Comparison of ENCODE assay signal across 22 cellular contexts in the genomic region with DNA sequence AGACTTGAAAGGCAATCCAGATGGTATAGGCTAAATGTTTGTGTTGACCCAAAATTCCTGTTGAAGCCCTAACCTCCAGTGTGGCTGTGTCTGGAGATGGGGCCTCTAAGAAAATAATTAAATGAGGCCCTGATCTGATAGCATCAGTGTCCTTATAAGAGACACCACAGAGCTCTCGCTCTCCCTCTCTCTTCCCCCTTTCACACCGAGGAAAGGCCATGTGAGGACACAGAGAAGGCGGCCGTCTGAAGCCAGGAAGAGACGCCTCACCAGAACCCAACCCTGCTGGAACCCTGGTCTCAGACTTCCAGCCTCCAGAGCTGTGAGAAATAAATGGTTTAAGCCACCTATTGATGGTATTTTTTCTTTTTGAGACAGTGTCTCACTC.
DNase-seq lines count a peak whose midpoint lies in the region; ATAC-seq, FAIRE-seq and TF ChIP-seq lines count a peak whose summit lies in the region.
"Had no signal": no experiment of that assay in that cellular context is flagged by ENCODE, and none has a peak within 500 bp of the region (broad histone marks: within the 10 kb centered on the region; RNA-seq: fewer than 3 reads in every experiment).

No MANE protein-coding gene starts in this region.

- intact Hi-C loops in natural killer cell (cut with micrococcal nuclease) (no loop called here), K562 (cut with micrococcal nuclease) (loop anchor here (10.0 kb wide), 1 partner anchor 461 kb away; no protein-coding TSS in a partner anchor), dorsolateral prefrontal cortex (cut with DNase I) (loop anchor here in 1 of 2 donors (5.0 kb wide), 1 partner anchor 81 kb away; no protein-coding TSS in a partner anchor)

- no peak for DNase-seq in natural killer cell treated with Interleukin-12 subunit alpha and Interleukin-12 subunit beta and Interleukin-15 and Interleukin-18, amount 100 ng/mL, for 72 hours (ENCODE audit: low spot score)
- no peak for DNase-seq in natural killer cell
- DNase-seq in OCI-M1 (lab: John Stamatoyannopoulos, UW) = peak; percentile 50
- DNase-seq in K562 (ENCODE audit: extremely low read depth in 1 of 4, low spot score in 3 of 4) = peak in 1 of 4 experiments; percentile 21
- DNase-seq in dorsolateral prefrontal cortex = no peak
- DNase-seq in AG08396 (ENCODE audit: low spot score) = no peak
- no peak for DNase-seq in NCI-H146 (lab: John Stamatoyannopoulos, UW)
- no peak for DNase-seq in RCC 7860 (ENCODE audit: low spot score)
- DNase-seq: activated B cell treated with CpG ODN at 0.5 μM for 24 hours; activated CD4-positive, alpha-beta T cell treated with anti-CD3 and anti-CD28 coated beads, Interleukin-2, amount 50 U/mL, for 4 hours; body of pancreas; CD4-positive, alpha-beta memory T cell; effector memory CD4-positive, alpha-beta T cell; H9; mesendoderm; NCI-H1436; NCI-H510A; retina; SK-N-SH had no signal

- H3K79me2 ChIP-seq in K562 (ENCODE audit: control insufficient read depth, insufficient read depth, low read length) = no peaks in the 10 kb centered on the region

- no peak overlapping the region for H3K4me2 ChIP-seq in K562 (ENCODE audit: insufficient read depth, low read length)
- H3K4me2 ChIP-seq: SK-N-SH had no signal

- H3K4me1 Mint-ChIP-seq in natural killer cell treated with Interleukin-12 subunit alpha and Interleukin-12 subunit beta and Interleukin-15 and Interleukin-18, amount 100 ng/mL, for 72 hours (ENCODE audit: low read depth in 2 of 2) = peaks cover 22 to 43% of the 10 kb centered on the region in 2 donors
- peaks cover 5 to 11% of the 10 kb centered on the region in 2 donors for H3K4me1 Mint-ChIP-seq in natural killer cell

- ATAC-seq in natural killer cell treated with Interleukin-12 subunit alpha and Interleukin-12 subunit beta and Interleukin-15 and Interleukin-18, amount 100 ng/mL, for 72 hours = no peak
- ATAC-seq in natural killer cell (no peak), K562 (peak; percentile 57)
- ATAC-seq: activated naive CD4-positive, alpha-beta T cell treated with anti-CD3 and anti-CD28 coated beads, Interleukin-2, amount 50 U/mL, for 72 hours; body of pancreas; foreskin keratinocyte had no signal

- no peaks in the 10 kb centered on the region for H3K9me3 ChIP-seq in K562 (replicated peaks; ENCODE audit: control insufficient read depth, insufficient read depth, low read depth, low read length)
- H3K9me3 ChIP-seq: body of pancreas, SK-N-SH had no signal

- H3K27me3 ChIP-seq in K562 (ENCODE audit: control insufficient read depth in 2 of 2, insufficient read depth in 2 of 2, low read length in 2 of 2) (no peaks in the 10 kb centered on the region), dorsolateral prefrontal cortex (no peaks in the 10 kb centered on the region)
- H3K27me3 ChIP-seq: body of pancreas, foreskin keratinocyte had no signal

- peak overlapping the region in 1 of 2 experiments; percentile 49; a peak in 1 of 4 replicates for H3K9ac ChIP-seq in K562 (ENCODE audit: insufficient read depth in 1 of 2, low read depth in 2 of 2, low read length in 2 of 2)
- H3K9ac ChIP-seq: SK-N-SH had no signal

- H3K36me3 ChIP-seq in K562 (ENCODE audit: control insufficient read depth, insufficient read depth, low read length) = peaks cover 23% of the 10 kb centered on the region; the same call in 2 of the 3 replicates

- peaks cover 6% of the 10 kb centered on the region for H3K36me3 Mint-ChIP-seq in natural killer cell treated with Interleukin-12 subunit alpha and Interleukin-12 subunit beta and Interleukin-15 and Interleukin-18, amount 100 ng/mL, for 72 hours
- H3K36me3 Mint-ChIP-seq in natural killer cell = no peaks in the 10 kb centered on the region
- H3K36me3 Mint-ChIP-seq: CD4-positive, alpha-beta memory T cell had no signal

- TF ChIP-seq EP300 in K562 (IDR thresholded peaks at IDR 0.05; ENCODE audit: low read length) = peak; percentile 11; the same call in 1 of the 2 replicates

- in situ Hi-C loops in K562 (cut with MboI) = no loop called here

- no peak overlapping the region for H2AFZ ChIP-seq in K562 (ENCODE audit: low read depth, low read length)

- CTCF ChIA-PET in K562 (lab: Yijun Ruan, JAX; ENCODE audit: low intra/inter-chr PET ratio) = no interaction called here

- peaks cover 14 to 47% of the 10 kb centered on the region in 2 experiments for H3K4me1 ChIP-seq in K562 (replicated peaks in 1 of 2; ENCODE audit: control insufficient read depth in 2 of 2, insufficient read depth in 2 of 2, low read length in 2 of 2)

- FAIRE-seq in K562 (lab: Jason Lieb, UNC) (peak; percentile 19), RCC 7860 (lab: Jason Lieb, UNC) (no peak)

- no peaks in the 10 kb centered on the region; the same call in 1 of the 2 replicates for H4K20me1 ChIP-seq in K562 (replicated peaks; ENCODE audit: control insufficient read depth, insufficient read depth, low read length)

- H3K27ac ChIP-seq in K562 (ENCODE audit: extremely low read depth, low read depth, low read length) = no peak overlapping the region
- no peak overlapping the region for H3K27ac ChIP-seq in dorsolateral prefrontal cortex
- H3K27ac ChIP-seq: body of pancreas, foreskin keratinocyte had no signal

- H3K27ac Mint-ChIP-seq in natural killer cell treated with Interleukin-12 subunit alpha and Interleukin-12 subunit beta and Interleukin-15 and Interleukin-18, amount 100 ng/mL, for 72 hours = peak overlapping the region in 1 of 2 donors; percentile 97
- no peak overlapping the region for H3K27ac Mint-ChIP-seq in natural killer cell
- H3K27ac Mint-ChIP-seq: activated T-helper 2 cell treated with anti-CD3 and anti-CD28 coated beads, Interferon-gamma antibody, Interleukin-2, Interleukin-4, amounts not matched to agents 10 μg/mL and 5 μg/mL and 100 μg/mL, durations not matched to agents 14 hours and 24 hours and 36 hours; CD4-positive, alpha-beta memory T cell; H9 had no signal

- TF ChIP-seq POLR2A in K562 (conservative IDR thresholded peaks at IDR 0.05) = no peak

- H3K9me3 Mint-ChIP-seq in natural killer cell treated with Interleukin-12 subunit alpha and Interleukin-12 subunit beta and Interleukin-15 and Interleukin-18, amount 100 ng/mL, for 72 hours = no peaks in the 10 kb centered on the region
- no peaks in the 10 kb centered on the region for H3K9me3 Mint-ChIP-seq in natural killer cell
- H3K9me3 Mint-ChIP-seq: activated B cell treated with CpG ODN at 0.5 μM for 24 hours; CD4-positive, alpha-beta memory T cell had no signal

- H3K27me3 Mint-ChIP-seq in natural killer cell treated with Interleukin-12 subunit alpha and Interleukin-12 subunit beta and Interleukin-15 and Interleukin-18, amount 100 ng/mL, for 72 hours = peaks cover 0 to 15% of the 10 kb centered on the region in 2 donors
- H3K27me3 Mint-ChIP-seq in natural killer cell (ENCODE audit: low read depth in 2 of 2) = peaks cover 21 to 27% of the 10 kb centered on the region in 2 donors

- H3K4me3 Mint-ChIP-seq in natural killer cell treated with Interleukin-12 subunit alpha and Interleukin-12 subunit beta and Interleukin-15 and Interleukin-18, amount 100 ng/mL, for 72 hours = peak overlapping the region; percentile 86
- no peak overlapping the region for H3K4me3 Mint-ChIP-seq in natural killer cell
- H3K4me3 Mint-ChIP-seq: activated B cell treated with CpG ODN at 0.5 μM for 24 hours, H9 had no signal

- no peak overlapping the region for H3K4me3 ChIP-seq in K562
- no peak overlapping the region for H3K4me3 ChIP-seq in dorsolateral prefrontal cortex
- H3K4me3 ChIP-seq: body of pancreas had no signal

- no peaks in the 10 kb centered on the region for H3K9me1 ChIP-seq in K562 (ENCODE audit: control insufficient read depth, insufficient read depth, low read length)

- POLR2A ChIA-PET in K562 (lab: Yijun Ruan, JAX) = no interaction called here

- TF ChIP-seq RAD21 in K562 (CRISPR knock-in tag; conservative IDR thresholded peaks at IDR 0.05 in 1 of 2, IDR thresholded peaks at IDR 0.05 in 1 of 2) = no peak

- WGBS in K562 (ENCODE audit: insufficient coverage, low coverage, missing lambda C conversion rate) = 12% methylated on average over 4 of the region's 5 CpGs

- TF ChIP-seq CTCF in natural killer cell (IDR thresholded peaks at IDR 0.05) (no peak), K562 (IDR thresholded peaks at IDR 0.05 in 2 of 3, conservative IDR thresholded peaks at IDR 0.05 in 1 of 3; ENCODE audit: insufficient read depth in 2 of 3, low read depth in 1 of 3, low read length in 3 of 3) (no peak), dorsolateral prefrontal cortex (IDR thresholded peaks at IDR 0.05 in 54 of 56, conservative IDR thresholded peaks at IDR 0.05 in 2 of 56; ENCODE audit: low read depth in 1 of 56, partially characterized antibody in 56 of 56) (no peak)

- BruUV-seq in K562 (replicated peaks; lab: Mats Ljungman, UMichigan) = no TSS peak

TF ChIP-seq in K562, 482 proteins besides CTCF, POLR2A, EP300 and RAD21 (continues in another document):
- TF ChIP-seq LEF1 (IDR thresholded peaks at IDR 0.05) (peak; percentile 24; the same call in 1 of the 2 replicates), ELF1 (tag; IDR thresholded peaks at IDR 0.05) (peak; percentile 36; the same call in 1 of the 2 replicates), SOX6 (IDR thresholded peaks at IDR 0.05) (0 out of 2 replicates have a peak, but pooled peaks have one; percentile 5)
- TF ChIP-seq, protein P1, sequence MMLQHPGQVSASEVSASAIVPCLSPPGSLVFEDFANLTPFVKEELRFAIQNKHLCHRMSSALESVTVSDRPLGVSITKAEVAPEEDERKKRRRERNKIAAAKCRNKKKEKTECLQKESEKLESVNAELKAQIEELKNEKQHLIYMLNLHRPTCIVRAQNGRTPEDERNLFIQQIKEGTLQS (IDR thresholded peaks at IDR 0.05) = peak; percentile 6; the same call in 1 of the 2 replicates
- TF ChIP-seq, protein P1 (CRISPR knock-in tag; conservative IDR thresholded peaks at IDR 0.05) = no peak
- TF ChIP-seq, protein P2, sequence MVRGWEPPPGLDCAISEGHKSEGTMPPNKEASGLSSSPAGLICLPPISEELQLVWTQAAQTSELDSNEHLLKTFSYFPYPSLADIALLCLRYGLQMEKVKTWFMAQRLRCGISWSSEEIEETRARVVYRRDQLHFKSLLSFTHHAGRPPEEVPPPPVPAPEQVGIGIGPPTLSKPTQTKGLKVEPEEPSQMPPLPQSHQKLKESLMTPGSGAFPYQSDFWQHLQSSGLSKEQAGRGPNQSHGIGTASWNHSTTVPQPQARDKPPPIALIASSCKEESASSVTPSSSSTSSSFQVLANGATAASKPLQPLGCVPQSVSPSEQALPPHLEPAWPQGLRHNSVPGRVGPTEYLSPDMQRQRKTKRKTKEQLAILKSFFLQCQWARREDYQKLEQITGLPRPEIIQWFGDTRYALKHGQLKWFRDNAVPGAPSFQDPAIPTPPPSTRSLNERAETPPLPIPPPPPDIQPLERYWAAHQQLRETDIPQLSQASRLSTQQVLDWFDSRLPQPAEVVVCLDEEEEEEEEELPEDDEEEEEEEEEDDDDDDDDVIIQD (CRISPR knock-in tag; IDR thresholded peaks at IDR 0.05) = no peak
